Comparison of ENCODE assay signal across 1 cellular context in genomic region chr7:38863609-38864291, GRCh38.
TF ChIP-seq lines count a peak whose summit lies in the region.

No MANE protein-coding gene starts in this region.

TF ChIP-seq in liver, 16 proteins besides CTCF, POLR2A, EP300 and RAD21 (continued from another document):
- TF ChIP-seq, protein P1, sequence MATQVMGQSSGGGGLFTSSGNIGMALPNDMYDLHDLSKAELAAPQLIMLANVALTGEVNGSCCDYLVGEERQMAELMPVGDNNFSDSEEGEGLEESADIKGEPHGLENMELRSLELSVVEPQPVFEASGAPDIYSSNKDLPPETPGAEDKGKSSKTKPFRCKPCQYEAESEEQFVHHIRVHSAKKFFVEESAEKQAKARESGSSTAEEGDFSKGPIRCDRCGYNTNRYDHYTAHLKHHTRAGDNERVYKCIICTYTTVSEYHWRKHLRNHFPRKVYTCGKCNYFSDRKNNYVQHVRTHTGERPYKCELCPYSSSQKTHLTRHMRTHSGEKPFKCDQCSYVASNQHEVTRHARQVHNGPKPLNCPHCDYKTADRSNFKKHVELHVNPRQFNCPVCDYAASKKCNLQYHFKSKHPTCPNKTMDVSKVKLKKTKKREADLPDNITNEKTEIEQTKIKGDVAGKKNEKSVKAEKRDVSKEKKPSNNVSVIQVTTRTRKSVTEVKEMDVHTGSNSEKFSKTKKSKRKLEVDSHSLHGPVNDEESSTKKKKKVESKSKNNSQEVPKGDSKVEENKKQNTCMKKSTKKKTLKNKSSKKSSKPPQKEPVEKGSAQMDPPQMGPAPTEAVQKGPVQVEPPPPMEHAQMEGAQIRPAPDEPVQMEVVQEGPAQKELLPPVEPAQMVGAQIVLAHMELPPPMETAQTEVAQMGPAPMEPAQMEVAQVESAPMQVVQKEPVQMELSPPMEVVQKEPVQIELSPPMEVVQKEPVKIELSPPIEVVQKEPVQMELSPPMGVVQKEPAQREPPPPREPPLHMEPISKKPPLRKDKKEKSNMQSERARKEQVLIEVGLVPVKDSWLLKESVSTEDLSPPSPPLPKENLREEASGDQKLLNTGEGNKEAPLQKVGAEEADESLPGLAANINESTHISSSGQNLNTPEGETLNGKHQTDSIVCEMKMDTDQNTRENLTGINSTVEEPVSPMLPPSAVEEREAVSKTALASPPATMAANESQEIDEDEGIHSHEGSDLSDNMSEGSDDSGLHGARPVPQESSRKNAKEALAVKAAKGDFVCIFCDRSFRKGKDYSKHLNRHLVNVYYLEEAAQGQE (IDR thresholded peaks at IDR 0.05) = peak; percentile 54
- no peak for TF ChIP-seq EGR1 (IDR thresholded peaks at IDR 0.05; ENCODE audit: low read depth in 2 of 2)
- peak; percentile 48 for TF ChIP-seq TAF1 (conservative IDR thresholded peaks at IDR 0.05)
- TF ChIP-seq HNF4G (IDR thresholded peaks at IDR 0.05) = no peak
- peak; percentile 80 for TF ChIP-seq YY1 (IDR thresholded peaks at IDR 0.05)
- TF ChIP-seq FOXA2 (IDR thresholded peaks at IDR 0.05) = no peak
- TF ChIP-seq MAX (IDR thresholded peaks at IDR 0.05) = peak; percentile 22
- no peak for TF ChIP-seq NR2F2 (IDR thresholded peaks at IDR 0.05)
- no peak for TF ChIP-seq FOXA1 (IDR thresholded peaks at IDR 0.05)
- TF ChIP-seq ATF3 (IDR thresholded peaks at IDR 0.05) = peak; percentile 80
